ENCODE assay signal across 8 cellular contexts in genomic region chr7:32892521-32893224, GRCh38. TPM values are rescaled to one million over a fixed set of nuclear protein-coding genes. Genes with fewer than 3 reads are reported as not detected.
DNase-seq lines count a peak whose midpoint lies in the region; ATAC-seq and TF ChIP-seq lines count a peak whose summit lies in the region.

No MANE protein-coding gene starts in this region.

- H3K36me3 Mint-ChIP-seq in endothelial cell (ENCODE audit: low read depth, unreplicated experiment) (peaks cover 16% of the 10 kb centered on the region), mesothelial cell of epicardium (no peaks in the 10 kb centered on the region)

- DNase-seq in GDM1 (lab: John Stamatoyannopoulos, UW) (peak; percentile 24), NCI-H82 (lab: John Stamatoyannopoulos, UW) (peak; percentile 72), endothelial cell (ENCODE audit: low spot score) (peak; percentile 37), mesothelial cell of epicardium (ENCODE audit: low spot score in 2 of 2, unreplicated experiment in 2 of 2) (peak; percentile 24 to 63)
- DNase-seq in activated CD8-positive, alpha-beta memory T cell treated with anti-CD3 and anti-CD28 coated beads, Interleukin-2, amount 50 U/mL, for 24 hours (ENCODE audit: extremely low read depth) = peak; percentile 10
- DNase-seq in stimulated activated CD8-positive, alpha-beta memory T cell treated with anti-CD3 and anti-CD28 coated beads, Interleukin-2, amount 100 ng/mL, for 1 hour (ENCODE audit: low read depth in 2 of 2) = peak; percentile 8 to 18

- H3K27me3 Mint-ChIP-seq in endothelial cell (ENCODE audit: unreplicated experiment) (peaks cover 33% of the 10 kb centered on the region), mesothelial cell of epicardium (ENCODE audit: low read depth) (no peaks in the 10 kb centered on the region)

- H3K27ac Mint-ChIP-seq in endothelial cell (ENCODE audit: unreplicated experiment) = peak overlapping the region; percentile 98
- H3K27ac Mint-ChIP-seq in mesothelial cell of epicardium = peak overlapping the region; percentile 97

- H3K9me3 Mint-ChIP-seq in endothelial cell (ENCODE audit: unreplicated experiment) = no peaks in the 10 kb centered on the region
- H3K9me3 Mint-ChIP-seq in mesothelial cell of epicardium = no peaks in the 10 kb centered on the region

- no peak for TF ChIP-seq CTCF in endothelial cell (IDR thresholded peaks at IDR 0.05; ENCODE audit: unreplicated experiment)
- TF ChIP-seq CTCF in mesothelial cell of epicardium (IDR thresholded peaks at IDR 0.05; ENCODE audit: unreplicated experiment) = no peak

- peak; percentile 4 for ATAC-seq in HG03039 (IDR thresholded peaks at IDR 0.05; ENCODE audit: unreplicated experiment)
- ATAC-seq in GM21529 (IDR thresholded peaks at IDR 0.05; ENCODE audit: unreplicated experiment) = no peak

- H3K4me1 Mint-ChIP-seq in endothelial cell (ENCODE audit: unreplicated experiment) (peaks cover 53% of the 10 kb centered on the region), mesothelial cell of epicardium (peaks cover 56% of the 10 kb centered on the region)

- H3K4me3 Mint-ChIP-seq in endothelial cell (ENCODE audit: unreplicated experiment) (peak overlapping the region; percentile 91), mesothelial cell of epicardium (peak overlapping the region; percentile 87)

RNA-seq across cellular contexts. Expression of gene KBTBD2, which starts 1.1 kb away (rescaled TPM):
- total RNA-seq in endothelial cell (ENCODE audit: unreplicated experiment) (53.6 TPM), mesothelial cell of epicardium (41.9 to 42.3 TPM (median 42.1 TPM) in 3 replicates)

Comparison
In these comparisons a context has a peak if more than half of its experiments do, and no peak if none do; other contexts are left out.
1. DNase-seq: peak in every context shown above with its lines; median percentile 72 in NCI-H82; 44 in mesothelial cell of epicardium; 37 in endothelial cell; 24 in GDM1; 13 in stimulated activated CD8-positive, alpha-beta memory T cell treated with anti-CD3 and anti-CD28 coated beads, Interleukin-2, amount 100 ng/mL, for 1 hour; 10 in activated CD8-positive, alpha-beta memory T cell treated with anti-CD3 and anti-CD28 coated beads, Interleukin-2, amount 50 U/mL, for 24 hours.